Comparison of ENCODE assay signal across 26 cellular contexts in genomic region chr3:35674451-35675109, GRCh38. TPM values are rescaled to one million over a fixed set of nuclear protein-coding genes. Genes with fewer than 3 reads are reported as not detected.
"Had no signal": no experiment of that assay in that cellular context is flagged by ENCODE, and none has a peak within 500 bp of the region (broad histone marks: within the 10 kb centered on the region; RNA-seq: fewer than 3 reads in every experiment).

No MANE protein-coding gene starts in this region.

- H3K27ac ChIP-seq: PC-9, Peyer's patch, SJCRH30 had no signal

- H2AFZ ChIP-seq: PC-9 had no signal

- H3K36me3 ChIP-seq: MG63, Peyer's patch, SJCRH30 had no signal

- H3K9me3 ChIP-seq: MG63, Peyer's patch, SJCRH30 had no signal

- H3K4me3 ChIP-seq: MG63, PC-9, Peyer's patch, SJCRH30 had no signal

- H3K4me1 ChIP-seq: Peyer's patch had no signal

- ATAC-seq: Right ventricle myocardium inferior, SK-N-SH treated with all-trans-retinoic acid at 6 μM for 48 hours, T-cell had no signal

- H3K4me2 ChIP-seq: PC-9 had no signal

- H3K27me3 ChIP-seq: MG63, Peyer's patch, SJCRH30 had no signal

- DNase-seq: Karpas-422, KBM-7, MG63, NCI-H1092, NCI-H1105 treated with DMSO at 0.1 percent for 48 hours, NCI-H1417 treated with DMSO at 0.1 percent for 48 hours, NCI-H187, NCI-H2029, NCI-H2081 treated with DMSO at 0.1 percent for 48 hours, NCI-H2171, NCI-H226, NCI-H446, NCI-H510A, NCI-H524 treated with DMSO at 0.1 percent for 48 hours, NCI-H69, NCI-H774, PC-9, Peyer's patch, SHP77 treated with DMSO at 0.1 percent for 48 hours, SJCRH30, SW 1271, T-cell had no signal

RNA-seq across cellular contexts. Expression of gene ARPP21, which starts 35.3 kb away (rescaled TPM):
- total RNA-seq: HT1080, PC-9, Right ventricle myocardium inferior, RPMI7951, T-cell had no signal
